ENCODE assay signal across 1 cellular context in the genomic region with DNA sequence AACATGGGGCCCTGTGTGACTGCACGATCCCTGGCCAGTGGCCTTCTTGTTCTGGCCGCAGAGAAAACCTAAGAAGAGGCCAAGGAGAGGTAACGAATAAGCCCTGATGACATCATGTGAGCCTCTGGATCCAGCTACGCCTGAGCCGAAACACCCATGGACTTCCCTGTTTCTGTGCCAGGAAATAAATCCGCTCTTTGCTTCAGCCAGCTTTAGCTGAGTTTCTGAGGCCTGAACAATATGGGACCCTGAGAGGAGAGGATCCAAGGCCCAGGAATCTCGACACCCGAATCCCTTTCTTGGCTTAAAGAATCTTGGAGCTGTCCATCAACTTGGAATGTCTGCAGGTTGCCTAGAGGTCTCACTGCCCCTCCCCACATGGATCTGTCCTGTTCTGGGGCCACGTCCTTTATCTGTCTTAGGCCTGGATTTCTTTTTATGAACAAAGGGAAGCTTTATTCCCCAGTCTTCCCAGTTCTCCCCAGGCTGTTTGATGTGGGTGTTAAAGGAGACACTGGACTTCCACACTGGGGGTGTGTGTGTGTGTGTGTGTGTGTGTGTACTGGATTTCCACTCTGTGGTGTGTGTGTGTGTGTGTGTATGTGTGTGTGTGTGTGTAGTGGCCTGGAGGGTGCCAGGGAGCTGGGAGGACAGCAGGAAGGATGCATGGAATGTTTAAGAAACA.
TF ChIP-seq lines count a peak whose summit lies in the region.

No MANE protein-coding gene starts in this region.

TF ChIP-seq in GM23338, 12 proteins besides CTCF, POLR2A, EP300 and RAD21 (continued from another document):
- TF ChIP-seq, protein P1, sequence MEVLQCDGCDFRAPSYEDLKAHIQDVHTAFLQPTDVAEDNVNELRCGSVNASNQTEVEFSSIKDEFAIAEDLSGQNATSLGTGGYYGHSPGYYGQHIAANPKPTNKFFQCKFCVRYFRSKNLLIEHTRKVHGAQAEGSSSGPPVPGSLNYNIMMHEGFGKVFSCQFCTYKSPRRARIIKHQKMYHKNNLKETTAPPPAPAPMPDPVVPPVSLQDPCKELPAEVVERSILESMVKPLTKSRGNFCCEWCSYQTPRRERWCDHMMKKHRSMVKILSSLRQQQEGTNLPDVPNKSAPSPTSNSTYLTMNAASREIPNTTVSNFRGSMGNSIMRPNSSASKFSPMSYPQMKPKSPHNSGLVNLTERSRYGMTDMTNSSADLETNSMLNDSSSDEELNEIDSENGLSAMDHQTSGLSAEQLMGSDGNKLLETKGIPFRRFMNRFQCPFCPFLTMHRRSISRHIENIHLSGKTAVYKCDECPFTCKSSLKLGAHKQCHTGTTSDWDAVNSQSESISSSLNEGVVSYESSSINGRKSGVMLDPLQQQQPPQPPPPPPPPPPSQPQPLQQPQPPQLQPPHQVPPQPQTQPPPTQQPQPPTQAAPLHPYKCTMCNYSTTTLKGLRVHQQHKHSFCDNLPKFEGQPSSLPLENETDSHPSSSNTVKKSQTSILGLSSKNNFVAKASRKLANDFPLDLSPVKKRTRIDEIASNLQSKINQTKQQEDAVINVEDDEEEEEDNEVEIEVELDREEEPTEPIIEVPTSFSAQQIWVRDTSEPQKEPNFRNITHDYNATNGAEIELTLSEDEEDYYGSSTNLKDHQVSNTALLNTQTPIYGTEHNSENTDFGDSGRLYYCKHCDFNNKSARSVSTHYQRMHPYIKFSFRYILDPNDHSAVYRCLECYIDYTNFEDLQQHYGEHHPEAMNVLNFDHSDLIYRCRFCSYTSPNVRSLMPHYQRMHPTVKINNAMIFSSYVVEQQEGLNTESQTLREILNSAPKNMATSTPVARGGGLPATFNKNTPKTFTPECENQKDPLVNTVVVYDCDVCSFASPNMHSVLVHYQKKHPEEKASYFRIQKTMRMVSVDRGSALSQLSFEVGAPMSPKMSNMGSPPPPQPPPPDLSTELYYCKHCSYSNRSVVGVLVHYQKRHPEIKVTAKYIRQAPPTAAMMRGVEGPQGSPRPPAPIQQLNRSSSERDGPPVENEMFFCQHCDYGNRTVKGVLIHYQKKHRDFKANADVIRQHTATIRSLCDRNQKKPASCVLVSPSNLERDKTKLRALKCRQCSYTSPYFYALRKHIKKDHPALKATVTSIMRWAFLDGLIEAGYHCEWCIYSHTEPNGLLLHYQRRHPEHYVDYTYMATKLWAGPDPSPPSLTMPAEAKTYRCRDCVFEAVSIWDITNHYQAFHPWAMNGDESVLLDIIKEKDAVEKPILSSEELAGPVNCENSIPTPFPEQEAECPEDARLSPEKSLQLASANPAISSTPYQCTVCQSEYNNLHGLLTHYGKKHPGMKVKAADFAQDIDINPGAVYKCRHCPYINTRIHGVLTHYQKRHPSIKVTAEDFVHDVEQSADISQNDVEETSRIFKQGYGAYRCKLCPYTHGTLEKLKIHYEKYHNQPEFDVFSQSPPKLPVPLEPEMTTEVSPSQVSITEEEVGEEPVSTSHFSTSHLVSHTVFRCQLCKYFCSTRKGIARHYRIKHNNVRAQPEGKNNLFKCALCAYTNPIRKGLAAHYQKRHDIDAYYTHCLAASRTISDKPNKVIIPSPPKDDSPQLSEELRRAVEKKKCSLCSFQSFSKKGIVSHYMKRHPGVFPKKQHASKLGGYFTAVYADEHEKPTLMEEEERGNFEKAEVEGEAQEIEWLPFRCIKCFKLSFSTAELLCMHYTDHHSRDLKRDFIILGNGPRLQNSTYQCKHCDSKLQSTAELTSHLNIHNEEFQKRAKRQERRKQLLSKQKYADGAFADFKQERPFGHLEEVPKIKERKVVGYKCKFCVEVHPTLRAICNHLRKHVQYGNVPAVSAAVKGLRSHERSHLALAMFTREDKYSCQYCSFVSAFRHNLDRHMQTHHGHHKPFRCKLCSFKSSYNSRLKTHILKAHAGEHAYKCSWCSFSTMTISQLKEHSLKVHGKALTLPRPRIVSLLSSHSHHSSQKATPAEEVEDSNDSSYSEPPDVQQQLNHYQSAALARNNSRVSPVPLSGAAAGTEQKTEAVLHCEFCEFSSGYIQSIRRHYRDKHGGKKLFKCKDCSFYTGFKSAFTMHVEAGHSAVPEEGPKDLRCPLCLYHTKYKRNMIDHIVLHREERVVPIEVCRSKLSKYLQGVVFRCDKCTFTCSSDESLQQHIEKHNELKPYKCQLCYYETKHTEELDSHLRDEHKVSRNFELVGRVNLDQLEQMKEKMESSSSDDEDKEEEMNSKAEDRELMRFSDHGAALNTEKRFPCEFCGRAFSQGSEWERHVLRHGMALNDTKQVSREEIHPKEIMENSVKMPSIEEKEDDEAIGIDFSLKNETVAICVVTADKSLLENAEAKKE (CRISPR knock-in tag; IDR thresholded peaks at IDR 0.05): no peak
- TF ChIP-seq EZH2 (IDR thresholded peaks at IDR 0.05; ENCODE audit: low read depth, unreplicated experiment): no peak
- TF ChIP-seq ETS1 (IDR thresholded peaks at IDR 0.05): no peak
- no peak for TF ChIP-seq STAT1 (IDR thresholded peaks at IDR 0.05; ENCODE audit: unreplicated experiment)
- TF ChIP-seq ZNF114 (CRISPR knock-in tag; IDR thresholded peaks at IDR 0.05): no peak
- TF ChIP-seq REST (IDR thresholded peaks at IDR 0.05; ENCODE audit: unreplicated experiment): no peak
- no peak for TF ChIP-seq ZNF331 (CRISPR knock-in tag; IDR thresholded peaks at IDR 0.05; ENCODE audit: low read depth)
- TF ChIP-seq EZH2phosphoT487 (IDR thresholded peaks at IDR 0.05; ENCODE audit: unreplicated experiment): no peak
- TF ChIP-seq POLR2AphosphoS5 (IDR thresholded peaks at IDR 0.05; ENCODE audit: low read depth): no peak
- no peak for TF ChIP-seq JUNB (IDR thresholded peaks at IDR 0.05; ENCODE audit: unreplicated experiment)
- TF ChIP-seq CREB1 (CRISPR knock-in tag; IDR thresholded peaks at IDR 0.05; ENCODE audit: low read depth): no peak
